Comparison of ENCODE assay signal across 17 cellular contexts in genomic region chr16:8966781-8967436, GRCh38. TPM values are rescaled to one million over a fixed set of nuclear protein-coding genes. Genes with fewer than 3 reads are reported as not detected.
DNase-seq lines count a peak whose midpoint lies in the region; ATAC-seq lines count a peak whose summit lies in the region.
"Had no signal": no experiment of that assay in that cellular context is flagged by ENCODE, and none has a peak within 500 bp of the region (broad histone marks: within the 10 kb centered on the region; RNA-seq: fewer than 3 reads in every experiment).

No MANE protein-coding gene starts in this region.

- H3K27ac Mint-ChIP-seq in dendritic cell treated with granulocyte-macrophage colony-stimulating factor and Interleukin-4, amounts not matched to agents 40 ng/mL and 50 ng/mL, for 4 days = peak overlapping the region; percentile 93
- H3K27ac Mint-ChIP-seq: activated CD8-positive, alpha-beta T cell treated with anti-CD3 and anti-CD28 coated beads, Interleukin-2, amount 10 ng/mL, durations not matched to agents 7 days and 5 days had no signal

- H3K9ac ChIP-seq in ES-I3 (ENCODE audit: low read depth, low read length) = peak overlapping the region; percentile 31
- H3K9ac ChIP-seq in neuronal stem cell (ENCODE audit: low read depth, low read length, poor library complexity) = no peak overlapping the region

- H3K27me3 Mint-ChIP-seq in dendritic cell treated with granulocyte-macrophage colony-stimulating factor and Interleukin-4, amounts not matched to agents 40 ng/mL and 50 ng/mL, for 4 days = no peaks in the 10 kb centered on the region

- no peak overlapping the region for H3K18ac ChIP-seq in neuronal stem cell (ENCODE audit: low read length)

- no peak overlapping the region for H2BK120ac ChIP-seq in neuronal stem cell (ENCODE audit: low read depth, low read length)

- no peak overlapping the region for H4K91ac ChIP-seq in neuronal stem cell (ENCODE audit: low read depth, low read length, poor library complexity)

- H2AFZ ChIP-seq in neuronal stem cell (ENCODE audit: low read length) = peak overlapping the region; percentile 17

- H3K27me3 ChIP-seq in neuronal stem cell (ENCODE audit: control insufficient read depth in 3 of 3, insufficient read depth in 3 of 3, low read depth in 1 of 3, low read length in 3 of 3) = peaks cover 0 to 7% (median 6%) of the 10 kb centered on the region in 3 experiments
- H3K27me3 ChIP-seq: gastrocnemius medialis had no signal

- peaks cover 16% of the 10 kb centered on the region for H3K4me1 ChIP-seq in ES-I3 (ENCODE audit: insufficient read depth, low read length)
- H3K4me1 ChIP-seq in neuronal stem cell (ENCODE audit: control insufficient read depth in 2 of 2, insufficient read depth in 1 of 2, low read depth in 1 of 2, low read length in 2 of 2) = peaks cover 1 to 2% of the 10 kb centered on the region in 2 donors

- H3K27ac ChIP-seq in neuronal stem cell (replicated peaks; ENCODE audit: low read length) = no peak overlapping the region
- H3K27ac ChIP-seq: gastrocnemius medialis, thoracic aorta had no signal

- no peak overlapping the region for H2AK5ac ChIP-seq in neuronal stem cell (ENCODE audit: low read depth, low read length)

- peaks cover 32% of the 10 kb centered on the region for H3K4me1 Mint-ChIP-seq in dendritic cell treated with granulocyte-macrophage colony-stimulating factor and Interleukin-4, amounts not matched to agents 40 ng/mL and 50 ng/mL, for 4 days (ENCODE audit: low read depth)

- H3K36me3 ChIP-seq in ES-I3 (ENCODE audit: insufficient read depth, low read length) = no peaks in the 10 kb centered on the region
- H3K36me3 ChIP-seq in neuronal stem cell (replicated peaks in 1 of 2; ENCODE audit: control insufficient read depth in 2 of 2, insufficient read depth in 2 of 2, low read length in 2 of 2) = no peaks in the 10 kb centered on the region
- H3K36me3 ChIP-seq: gastrocnemius medialis, thoracic aorta had no signal

- H3K9me3 ChIP-seq in ES-I3 (ENCODE audit: control insufficient read depth, insufficient read depth, low read length) (no peaks in the 10 kb centered on the region), neuronal stem cell (replicated peaks in 1 of 2; ENCODE audit: control insufficient read depth in 2 of 2, insufficient read depth in 1 of 2, low read depth in 1 of 2, low read length in 2 of 2) (no peaks in the 10 kb centered on the region)
- H3K9me3 ChIP-seq: gastrocnemius medialis, thoracic aorta had no signal

- WGBS in neuronal stem cell (ENCODE audit: extremely low coverage in 2 of 2, insufficient read length in 2 of 2, insufficient replicate concordance in 1 of 2), 2 donors = no CpG with 5 or more reads among the region's 9 CpGs

- no peak overlapping the region for H3K14ac ChIP-seq in neuronal stem cell (ENCODE audit: low read length)

- no peaks in the 10 kb centered on the region for H3K9me3 Mint-ChIP-seq in dendritic cell treated with granulocyte-macrophage colony-stimulating factor and Interleukin-4, amounts not matched to agents 40 ng/mL and 50 ng/mL, for 4 days

- DNase-seq in NOMO-1 (lab: John Stamatoyannopoulos, UW; ENCODE audit: unreplicated experiment in 2 of 2) (peak; percentile 79 to 87), neuronal stem cell (ENCODE audit: low spot score) (no peak), T-helper 1 cell (no peak), NCI-H1694 (lab: John Stamatoyannopoulos, UW) (no peak)
- no peak for DNase-seq in central memory CD4-positive, alpha-beta T cell
- DNase-seq: activated CD8-positive, alpha-beta T cell treated with anti-CD3 and anti-CD28 coated beads, Interleukin-2, amount 10 ng/mL, durations not matched to agents 7 days and 5 days; activated gamma-delta T cell; DND-41; effector memory CD4-positive, alpha-beta T cell; gastrocnemius medialis; KBM-7; NCI-H526 treated with DMSO at 0.1 percent for 48 hours had no signal

- H3K23ac ChIP-seq in neuronal stem cell (ENCODE audit: low read depth, low read length, poor library complexity) = no peak overlapping the region

- H3K4me3 ChIP-seq in neuronal stem cell (ENCODE audit: low read length in 2 of 2) = no peak overlapping the region
- H3K4me3 ChIP-seq: gastrocnemius medialis, thoracic aorta had no signal

- H2BK15ac ChIP-seq in neuronal stem cell (ENCODE audit: low read length) = no peak overlapping the region

- no peak overlapping the region for H2BK5ac ChIP-seq in neuronal stem cell (ENCODE audit: low read length)

- intact Hi-C loops in dendritic cell treated with granulocyte-macrophage colony-stimulating factor and Interleukin-4, amounts not matched to agents 40 ng/mL and 50 ng/mL, for 4 days (cut with micrococcal nuclease) = no loop called here

- no peak overlapping the region for H3K4ac ChIP-seq in neuronal stem cell (ENCODE audit: low read length)

- peaks cover 7% of the 10 kb centered on the region for H3K79me1 ChIP-seq in neuronal stem cell (ENCODE audit: low read depth, low read length)

- H3K36me3 Mint-ChIP-seq in dendritic cell treated with granulocyte-macrophage colony-stimulating factor and Interleukin-4, amounts not matched to agents 40 ng/mL and 50 ng/mL, for 4 days (ENCODE audit: low read depth) = peaks cover 7% of the 10 kb centered on the region

- no peak for ATAC-seq in GM18870 (IDR thresholded peaks at IDR 0.05; ENCODE audit: unreplicated experiment)
- ATAC-seq: activated CD8-positive, alpha-beta T cell treated with anti-CD3 and anti-CD28 coated beads, Interleukin-2, amount 10 ng/mL, durations not matched to agents 7 days and 5 days; gastrocnemius medialis; Right ventricle myocardium inferior had no signal

- no peak overlapping the region for H4K8ac ChIP-seq in neuronal stem cell (ENCODE audit: low read depth, low read length)

- no peak overlapping the region for H2BK12ac ChIP-seq in neuronal stem cell (ENCODE audit: low read length)

- no peak overlapping the region for H3K4me2 ChIP-seq in neuronal stem cell (ENCODE audit: insufficient read depth, low read length, poor library complexity, severe bottlenecking)

- H3K4me3 Mint-ChIP-seq in dendritic cell treated with granulocyte-macrophage colony-stimulating factor and Interleukin-4, amounts not matched to agents 40 ng/mL and 50 ng/mL, for 4 days = peak overlapping the region; percentile 13
- H3K4me3 Mint-ChIP-seq: activated CD8-positive, alpha-beta T cell treated with anti-CD3 and anti-CD28 coated beads, Interleukin-2, amount 10 ng/mL, durations not matched to agents 7 days and 5 days had no signal

RNA-seq across cellular contexts. Expression of gene USP7, which starts 3.2 kb away (rescaled TPM):
- 54.4 TPM for polyA plus RNA-seq in neuronal stem cell (2013, experiment 1 of 2)
- 53.1 TPM for polyA plus RNA-seq in neuronal stem cell (2013, experiment 2 of 2)

Comparison
In these comparisons a context has a peak if more than half of its experiments do, and no peak if none do; other contexts are left out.
1. DNase-seq: peak in NOMO-1 (2 of 2); none in neuronal stem cell (single experiment), T-helper 1 cell (0 of 5), central memory CD4-positive, alpha-beta T cell (single experiment) and NCI-H1694 (single experiment).